In genomic region chr10:60238408-60239100, GRCh38 we compare ENCODE assay signal across 8 cellular contexts.
DNase-seq lines count a peak whose midpoint lies in the region; ATAC-seq, FAIRE-seq and TF ChIP-seq lines count a peak whose summit lies in the region.

No MANE protein-coding gene starts in this region.

- H3K4me3 ChIP-seq in WERI-Rb-1 (ENCODE audit: low read depth, low read length) = no peak overlapping the region
- no peak overlapping the region for H3K4me3 ChIP-seq in right cardiac atrium (ENCODE audit: low read length)
- no peak overlapping the region for H3K4me3 ChIP-seq in upper lobe of left lung

- no peaks in the 10 kb centered on the region for H3K9me3 Mint-ChIP-seq in activated naive CD4-positive, alpha-beta T cell treated with anti-CD3 and anti-CD28 coated beads, Interleukin-2, amount 50 U/mL, for 72 hours

- TF ChIP-seq EP300 in upper lobe of left lung (IDR thresholded peaks at IDR 0.05) = no peak

- no peaks in the 10 kb centered on the region for H3K9me3 ChIP-seq in WERI-Rb-1 (ENCODE audit: severe bottlenecking)
- H3K9me3 ChIP-seq in right cardiac atrium (ENCODE audit: control insufficient read depth, low read length) = no peaks in the 10 kb centered on the region
- no peaks in the 10 kb centered on the region for H3K9me3 ChIP-seq in upper lobe of left lung

- peak overlapping the region; percentile 68 to 71 for H3K27ac Mint-ChIP-seq in activated naive CD4-positive, alpha-beta T cell treated with anti-CD3 and anti-CD28 coated beads, Interleukin-2, amount 50 U/mL, for 72 hours

- TF ChIP-seq CTCF in WERI-Rb-1 (IDR thresholded peaks at IDR 0.05; ENCODE audit: low read depth, low read length) = peak; percentile 59
- peak in 1 of 6 experiments; percentile 26 for TF ChIP-seq CTCF in upper lobe of left lung (IDR thresholded peaks at IDR 0.05)

- FAIRE-seq in RCC 7860 (lab: Jason Lieb, UNC) = no peak

- H3K4me1 ChIP-seq in right cardiac atrium (ENCODE audit: control insufficient read depth, insufficient read depth, low read length) (peaks cover 5% of the 10 kb centered on the region), upper lobe of left lung (peaks cover 0 to 20% (median 5%) of the 10 kb centered on the region in 4 donors)

- H3K36me3 ChIP-seq in WERI-Rb-1 = no peaks in the 10 kb centered on the region
- no peaks in the 10 kb centered on the region for H3K36me3 ChIP-seq in upper lobe of left lung

- peak; percentile 17 to 56 for ATAC-seq in activated naive CD4-positive, alpha-beta T cell treated with anti-CD3 and anti-CD28 coated beads, Interleukin-2, amount 50 U/mL, for 72 hours
- peak; percentile 42 for ATAC-seq in GM21515 (IDR thresholded peaks at IDR 0.05; ENCODE audit: unreplicated experiment)
- ATAC-seq in HG03565 (IDR thresholded peaks at IDR 0.05; ENCODE audit: unreplicated experiment) = peak; percentile 34
- ATAC-seq in right cardiac atrium = peak; percentile 68 to 77
- peak; percentile 4 to 70 for ATAC-seq in upper lobe of left lung (ENCODE audit: low FRiP score in 2 of 2)

- DNase-seq in activated naive CD4-positive, alpha-beta T cell treated with anti-CD3 and anti-CD28 coated beads, Interleukin-2, amount 50 U/mL, for 72 hours (ENCODE audit: low spot score in 2 of 2) = no peak
- no peak for DNase-seq in activated naive CD4-positive, alpha-beta T cell treated with anti-CD3 and anti-CD28 coated beads, Interleukin-2, amount 50 U/mL, for 16 hours
- no peak for DNase-seq in WERI-Rb-1
- no peak for DNase-seq in right cardiac atrium
- DNase-seq in upper lobe of left lung = no peak
- no peak for DNase-seq in RCC 7860 (ENCODE audit: low spot score)

- H3K27ac ChIP-seq in WERI-Rb-1 = no peak overlapping the region
- H3K27ac ChIP-seq in right cardiac atrium (ENCODE audit: low read length) = peak overlapping the region; percentile 54
- H3K27ac ChIP-seq in upper lobe of left lung = no peak overlapping the region

- intact Hi-C loops in right cardiac atrium (cut with DNase I) = loop anchor here in 1 of 4 donors (10.0 kb wide), 1 partner anchor 196 kb away; no protein-coding TSS in a partner anchor

- no peak for TF ChIP-seq POLR2A in upper lobe of left lung (IDR thresholded peaks at IDR 0.05)

- H3K27me3 ChIP-seq in WERI-Rb-1 (ENCODE audit: insufficient read depth, low read depth, severe bottlenecking) (no peaks in the 10 kb centered on the region), right cardiac atrium (ENCODE audit: control insufficient read depth, insufficient read depth) (no peaks in the 10 kb centered on the region), upper lobe of left lung (no peaks in the 10 kb centered on the region)

- no peaks in the 10 kb centered on the region for H3K36me3 Mint-ChIP-seq in activated naive CD4-positive, alpha-beta T cell treated with anti-CD3 and anti-CD28 coated beads, Interleukin-2, amount 50 U/mL, for 72 hours
